28 cellular contexts compared by ENCODE assay signal in the genomic region with DNA sequence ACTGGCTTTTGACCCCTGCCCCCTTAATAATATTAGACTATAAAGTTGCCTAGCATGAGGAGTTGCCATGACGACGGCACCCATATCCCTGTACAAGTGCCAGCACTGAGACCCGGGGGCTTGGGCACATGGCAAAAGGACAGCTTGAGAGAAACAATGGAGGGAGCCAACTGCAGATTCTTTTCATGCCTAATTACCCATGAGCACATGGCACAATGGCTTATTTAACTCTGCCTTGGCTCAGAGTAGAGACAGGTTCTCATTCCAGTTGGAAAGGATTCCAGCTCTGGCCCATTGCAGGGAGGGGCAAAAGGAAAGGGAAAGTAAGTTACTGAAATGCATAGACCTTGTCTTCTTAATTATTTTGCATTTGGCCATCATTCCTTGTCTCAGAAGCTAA.
A peak's percentile ranks its signal among the peaks of the same experiment; 100 is the strongest.
DNase-seq lines count a peak whose midpoint lies in the region; ATAC-seq and TF ChIP-seq lines count a peak whose summit lies in the region.
"Had no signal": no experiment of that assay in that cellular context is flagged by ENCODE, and none has a peak within 500 bp of the region (broad histone marks: within the 10 kb centered on the region; RNA-seq: fewer than 3 reads in every experiment).

No MANE protein-coding gene starts in this region.

- H3K27me3 ChIP-seq in MG63 (no peaks in the 10 kb centered on the region), endodermal cell (ENCODE audit: control insufficient read depth, insufficient read depth, low read length, poor library complexity, severe bottlenecking) (no peaks in the 10 kb centered on the region)
- H3K27me3 ChIP-seq: ascending aorta, esophagus muscularis mucosa, hepatocyte, left lung had no signal

- H3K4me1 Mint-ChIP-seq in endodermal cell, result no peaks in the 10 kb centered on the region
- H3K4me1 Mint-ChIP-seq: immature natural killer cell; mesothelial cell of epicardium; naive thymus-derived CD8-positive, alpha-beta T cell had no signal

- H3K4me1 ChIP-seq in endodermal cell (ENCODE audit: control insufficient read depth, insufficient read depth, low read length), result no peaks in the 10 kb centered on the region
- H3K4me1 ChIP-seq: ascending aorta, left lung had no signal

- intact Hi-C loops in left ventricle myocardium superior (cut with micrococcal nuclease), result no loop called here

- peak; percentile 12 for DNase-seq in MG63
- peak; percentile 25 to 69 for DNase-seq in NCI-H446 (lab: John Stamatoyannopoulos, UW)
- peak; percentile 3 to 22 for DNase-seq in hippocampal formation (lab: John Stamatoyannopoulos, UW)
- DNase-seq in retina, result peak; percentile 45
- no peak for DNase-seq in left ventricle myocardium superior
- DNase-seq in endodermal cell, result no peak
- DNase-seq: activated CD4-positive, alpha-beta T cell treated with anti-CD3 and anti-CD28 coated beads for 36 hours; activated CD8-positive, alpha-beta T cell treated with anti-CD3 and anti-CD28 coated beads, Interleukin-2, amount 10 ng/mL, durations not matched to agents 7 days and 5 days; central memory CD4-positive, alpha-beta T cell; COR-L47; DND-41; immature natural killer cell; left lung; naive thymus-derived CD8-positive, alpha-beta T cell; NCI-H2029 treated with DMSO at 0.1 percent for 48 hours; NCI-H226; Right ventricle myocardium superior; stimulated activated CD4-positive, alpha-beta T cell treated with anti-CD3 and anti-CD28 coated beads, Interleukin-2, amount 100 ng/mL, for 48 hours had no signal

- no peaks in the 10 kb centered on the region for H3K9me3 Mint-ChIP-seq in endodermal cell
- H3K9me3 Mint-ChIP-seq: dendritic cell treated with granulocyte-macrophage colony-stimulating factor and Interleukin-4, amounts not matched to agents 40 ng/mL and 50 ng/mL, for 4 days; T-helper 2 cell treated with Interferon-gamma antibody and Interleukin-4, amounts not matched to agents 5 μg/mL and 100 μg/mL, for 36 hours; type B pancreatic cell had no signal

- no peak overlapping the region for H3K4me3 Mint-ChIP-seq in endodermal cell
- H3K4me3 Mint-ChIP-seq: activated CD4-positive, alpha-beta T cell treated with anti-CD3 and anti-CD28 coated beads for 36 hours; activated CD8-positive, alpha-beta T cell treated with anti-CD3 and anti-CD28 coated beads, Interleukin-2, amount 10 ng/mL, durations not matched to agents 7 days and 5 days; activated naive CD8-positive, alpha-beta T cell; dendritic cell treated with granulocyte-macrophage colony-stimulating factor and Interleukin-4, amounts not matched to agents 40 ng/mL and 50 ng/mL, for 4 days; immature natural killer cell; mesothelial cell of epicardium; naive thymus-derived CD8-positive, alpha-beta T cell; T-helper 2 cell treated with Interferon-gamma antibody and Interleukin-4, amounts not matched to agents 5 μg/mL and 100 μg/mL, for 36 hours; type B pancreatic cell had no signal

- peaks cover 7% of the 10 kb centered on the region; the same call in 1 of the 2 replicates for H3K9me3 ChIP-seq in MG63
- no peaks in the 10 kb centered on the region for H3K9me3 ChIP-seq in endodermal cell (ENCODE audit: control insufficient read depth, low read length)
- H3K9me3 ChIP-seq: ascending aorta, esophagus muscularis mucosa, left lung had no signal

- WGBS in endodermal cell (ENCODE audit: insufficient coverage in 1 of 2, insufficient read length in 1 of 2), 2 experiments, result 90 to 96% methylated on average over 3 of the region's 3 CpGs

- ATAC-seq in left ventricle myocardium superior, result no peak
- ATAC-seq in HG02870 (IDR thresholded peaks at IDR 0.05; ENCODE audit: unreplicated experiment), result no peak
- ATAC-seq: activated CD4-positive, alpha-beta T cell treated with anti-CD3 and anti-CD28 coated beads for 36 hours; activated CD8-positive, alpha-beta T cell treated with anti-CD3 and anti-CD28 coated beads, Interleukin-2, amount 10 ng/mL, durations not matched to agents 7 days and 5 days; HCT116; left lung; naive thymus-derived CD8-positive, alpha-beta T cell had no signal

- no peak overlapping the region for H3K4me3 ChIP-seq in MG63
- no peak overlapping the region for H3K4me3 ChIP-seq in endodermal cell (ENCODE audit: low read length)
- H3K4me3 ChIP-seq: ascending aorta, esophagus muscularis mucosa, hepatocyte, left lung had no signal

- no peak for TF ChIP-seq CTCF in endodermal cell (conservative IDR thresholded peaks at IDR 0.05)

- no peak overlapping the region for H3K27ac Mint-ChIP-seq in endodermal cell
- H3K27ac Mint-ChIP-seq: activated CD4-positive, alpha-beta T cell treated with anti-CD3 and anti-CD28 coated beads for 36 hours; activated CD8-positive, alpha-beta T cell treated with anti-CD3 and anti-CD28 coated beads, Interleukin-2, amount 10 ng/mL, durations not matched to agents 7 days and 5 days; activated naive CD8-positive, alpha-beta T cell; dendritic cell treated with granulocyte-macrophage colony-stimulating factor and Interleukin-4, amounts not matched to agents 40 ng/mL and 50 ng/mL, for 4 days; immature natural killer cell; mesothelial cell of epicardium; naive thymus-derived CD8-positive, alpha-beta T cell; T-helper 2 cell treated with Interferon-gamma antibody and Interleukin-4, amounts not matched to agents 5 μg/mL and 100 μg/mL, for 36 hours; type B pancreatic cell had no signal

- no peaks in the 10 kb centered on the region for H3K36me3 Mint-ChIP-seq in endodermal cell (ENCODE audit: low read depth)
- H3K36me3 Mint-ChIP-seq: activated naive CD8-positive, alpha-beta T cell; immature natural killer cell; mesothelial cell of epicardium; naive thymus-derived CD8-positive, alpha-beta T cell; type B pancreatic cell had no signal

- peaks cover 2% of the 10 kb centered on the region for H3K27me3 Mint-ChIP-seq in endodermal cell (ENCODE audit: insufficient read depth)
- H3K27me3 Mint-ChIP-seq: activated naive CD8-positive, alpha-beta T cell; dendritic cell treated with granulocyte-macrophage colony-stimulating factor and Interleukin-4, amounts not matched to agents 40 ng/mL and 50 ng/mL, for 4 days; type B pancreatic cell had no signal

- no peaks in the 10 kb centered on the region for H3K36me3 ChIP-seq in MG63
- no peaks in the 10 kb centered on the region for H3K36me3 ChIP-seq in endodermal cell (ENCODE audit: control insufficient read depth, insufficient read depth, low read length)
- H3K36me3 ChIP-seq: ascending aorta, esophagus muscularis mucosa, left lung had no signal

- no peak overlapping the region for H3K9ac ChIP-seq in endodermal cell (ENCODE audit: extremely low read depth, low read length, poor library complexity, severe bottlenecking)

- no peak overlapping the region for H3K27ac ChIP-seq in endodermal cell (ENCODE audit: low read depth, low read length)
- H3K27ac ChIP-seq: ascending aorta, esophagus muscularis mucosa, hepatocyte, left lung had no signal

Comparison
In these comparisons a context has a peak if more than half of its experiments do, and no peak if none do; other contexts are left out.
1. DNase-seq: peak in MG63 (single experiment), NCI-H446 (2 of 2), hippocampal formation (2 of 2) and retina (single experiment); none in left ventricle myocardium superior (single experiment) and endodermal cell (single experiment).